Comparison of ENCODE assay signal across 11 cellular contexts in the genomic region with DNA sequence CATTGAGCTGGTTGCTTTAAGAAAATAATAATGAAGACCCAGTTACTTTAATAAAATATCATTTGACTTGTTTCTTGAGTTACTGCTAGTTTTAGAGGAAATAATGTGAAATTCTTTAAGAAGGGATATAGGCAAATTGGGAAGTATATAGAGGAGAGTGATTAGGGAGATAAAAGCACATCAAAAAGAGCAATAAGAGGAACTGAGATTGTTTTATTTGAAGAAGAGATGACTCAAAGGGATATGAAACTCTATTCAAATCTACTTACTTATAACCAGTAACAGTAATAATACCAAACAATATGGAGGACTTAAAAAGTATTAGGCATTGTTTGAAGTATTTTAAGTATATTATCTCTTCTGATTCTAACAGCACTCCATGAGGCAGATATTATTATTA.
A peak's percentile ranks its signal among the peaks of the same experiment; 100 is the strongest.
DNase-seq lines count a peak whose midpoint lies in the region; ATAC-seq and TF ChIP-seq lines count a peak whose summit lies in the region.
"Had no signal": no experiment of that assay in that cellular context is flagged by ENCODE, and none has a peak within 500 bp of the region (broad histone marks: within the 10 kb centered on the region; RNA-seq: fewer than 3 reads in every experiment).

No MANE protein-coding gene starts in this region.

- no peak overlapping the region for H3K27ac Mint-ChIP-seq in stimulated activated naive CD8-positive, alpha-beta T cell treated with anti-CD3 and anti-CD28 coated beads, Interleukin-15, amount 100 ng/mL, for 72 hours
- H3K27ac Mint-ChIP-seq in nephron progenitor cell: no peak overlapping the region
- H3K27ac Mint-ChIP-seq: CD4-positive, alpha-beta T cell had no signal

- no peaks in the 10 kb centered on the region for H3K27me3 Mint-ChIP-seq in stimulated activated naive CD8-positive, alpha-beta T cell treated with anti-CD3 and anti-CD28 coated beads, Interleukin-15, amount 100 ng/mL, for 72 hours
- H3K27me3 Mint-ChIP-seq in nephron progenitor cell (ENCODE audit: low read depth, poor library complexity): no peaks in the 10 kb centered on the region
- H3K27me3 Mint-ChIP-seq: CD4-positive, alpha-beta T cell had no signal

- H3K9me3 Mint-ChIP-seq in stimulated activated naive CD8-positive, alpha-beta T cell treated with anti-CD3 and anti-CD28 coated beads, Interleukin-15, amount 100 ng/mL, for 72 hours: peaks cover 6 to 14% of the 10 kb centered on the region in 2 donors
- H3K9me3 Mint-ChIP-seq in nephron progenitor cell: peaks cover 13% of the 10 kb centered on the region
- H3K9me3 Mint-ChIP-seq: CD4-positive, alpha-beta T cell had no signal

- H3K4me3 Mint-ChIP-seq in stimulated activated naive CD8-positive, alpha-beta T cell treated with anti-CD3 and anti-CD28 coated beads, Interleukin-15, amount 100 ng/mL, for 72 hours: no peak overlapping the region
- H3K4me3 Mint-ChIP-seq in nephron progenitor cell: no peak overlapping the region
- H3K4me3 Mint-ChIP-seq: CD4-positive, alpha-beta T cell had no signal

- no peaks in the 10 kb centered on the region for H3K36me3 Mint-ChIP-seq in nephron progenitor cell (ENCODE audit: low read depth)

- TF ChIP-seq CTCF in nephron progenitor cell (IDR thresholded peaks at IDR 0.05): no peak

- DNase-seq in SIG-M5 treated with dmso at 0.1 percent for 504 hours (lab: John Stamatoyannopoulos, UW; ENCODE audit: unreplicated experiment) (peak; percentile 34), nephron progenitor cell (no peak), NCI-H69 (lab: John Stamatoyannopoulos, UW) (no peak)
- no peak for DNase-seq in stimulated activated naive CD8-positive, alpha-beta T cell treated with anti-CD3 and anti-CD28 coated beads, Interleukin-15, amount 100 ng/mL, for 72 hours
- DNase-seq in effector CD4-positive, alpha-beta T cell: no peak
- DNase-seq: body of pancreas; CD4-positive, alpha-beta T cell; NCI-H1092 treated with DMSO at 0.1 percent for 48 hours had no signal

- ATAC-seq in GM18867 (IDR thresholded peaks at IDR 0.05; ENCODE audit: unreplicated experiment): peak; percentile 83
- ATAC-seq in GM21619 (IDR thresholded peaks at IDR 0.05; ENCODE audit: unreplicated experiment): peak; percentile 63
- ATAC-seq in HG03108 (IDR thresholded peaks at IDR 0.05; ENCODE audit: unreplicated experiment): peak; percentile 60
- no peak for ATAC-seq in stimulated activated naive CD8-positive, alpha-beta T cell treated with anti-CD3 and anti-CD28 coated beads, Interleukin-15, amount 100 ng/mL, for 72 hours
- ATAC-seq: body of pancreas had no signal

- H3K4me1 Mint-ChIP-seq in stimulated activated naive CD8-positive, alpha-beta T cell treated with anti-CD3 and anti-CD28 coated beads, Interleukin-15, amount 100 ng/mL, for 72 hours: no peaks in the 10 kb centered on the region
- H3K4me1 Mint-ChIP-seq in nephron progenitor cell: no peaks in the 10 kb centered on the region
